8 cellular contexts compared by ENCODE assay signal in the genomic region with DNA sequence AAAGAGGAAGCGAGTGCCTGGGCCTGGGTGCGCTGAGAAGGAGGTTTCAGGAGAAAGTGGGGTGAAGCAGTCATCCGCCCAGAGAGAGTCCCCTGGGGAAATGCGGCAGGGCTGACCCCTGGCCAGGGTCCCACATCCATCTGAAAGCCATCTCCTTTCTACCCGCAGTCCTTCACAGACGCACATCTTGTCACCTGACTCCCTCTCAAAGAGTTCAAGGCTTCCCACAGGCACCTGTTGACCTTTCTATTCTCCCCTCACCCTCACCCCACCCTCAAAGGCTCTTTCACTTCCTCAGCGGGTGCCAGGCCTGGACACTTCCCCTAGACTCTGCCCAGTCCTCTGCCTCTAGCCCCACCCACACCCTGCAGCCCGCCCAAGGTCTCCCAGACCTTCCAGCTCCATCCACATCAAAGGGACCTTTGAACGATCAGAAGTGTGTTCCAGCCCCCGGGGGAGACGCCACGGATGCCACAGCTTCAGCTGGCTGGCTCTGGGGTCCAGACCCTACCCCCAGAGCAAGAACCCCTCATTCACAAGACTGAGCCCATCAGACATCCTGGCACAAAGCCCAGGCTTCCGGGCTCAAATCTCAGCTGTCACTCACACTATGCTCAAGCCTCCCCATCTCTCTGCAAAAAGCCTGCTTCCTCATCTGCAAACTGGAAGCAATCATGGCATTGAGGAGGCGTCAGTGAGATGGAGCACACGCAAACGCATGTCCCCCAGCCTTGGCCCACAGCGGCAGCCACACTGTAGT. TPM values are rescaled to one million over a fixed set of nuclear protein-coding genes. Genes with fewer than 3 reads are reported as not detected.
DNase-seq lines count a peak whose midpoint lies in the region; ATAC-seq and TF ChIP-seq lines count a peak whose summit lies in the region.

No MANE protein-coding gene starts in this region.

- H3K4me2 ChIP-seq in KMS-11, result peak overlapping the region; percentile 81

- intact Hi-C loops in left cardiac atrium (cut with DNase I), result no loop called here

- no peak overlapping the region for H3K27ac ChIP-seq in KMS-11
- peak overlapping the region; percentile 77 for H3K27ac ChIP-seq in subcutaneous abdominal adipose tissue (ENCODE audit: low read depth, low read length)

- DNase-seq in activated T-helper 1 cell treated with Interleukin-2 at 50 U/mL for 16 hours (ENCODE audit: low read depth) (peak; percentile 18), left cardiac atrium (peak; percentile 71), NCI-H748 treated with DMSO at 0.1 percent for 48 hours (lab: John Stamatoyannopoulos, UW) (no peak), 8988T (no peak)

- H3K4me3 ChIP-seq in KMS-11 (IDR thresholded peaks at IDR 0.05; ENCODE audit: insufficient read depth, low read depth, low read length) (no peak overlapping the region), subcutaneous abdominal adipose tissue (ENCODE audit: low read depth in 1 of 5, low read length in 5 of 5) (peak overlapping the region; percentile 69 to 92 (median 87))

- TF ChIP-seq CTCF in KMS-11 (conservative IDR thresholded peaks at IDR 0.05; ENCODE audit: low read depth, low read length), result no peak

- no peaks in the 10 kb centered on the region for H4K20me1 ChIP-seq in KMS-11 (ENCODE audit: insufficient read depth)

- peaks cover 29% of the 10 kb centered on the region for H3K4me1 ChIP-seq in KMS-11 (ENCODE audit: low read depth, poor library complexity, severe bottlenecking)
- H3K4me1 ChIP-seq in subcutaneous abdominal adipose tissue (ENCODE audit: control insufficient read depth in 5 of 5, insufficient read depth in 5 of 5, low read length in 5 of 5), result peaks cover 11 to 74% (median 59%) of the 10 kb centered on the region in 5 donors

- H3K9ac ChIP-seq in KMS-11, result no peak overlapping the region
- peak overlapping the region; percentile 77 to 98 (median 95) for H3K9ac ChIP-seq in subcutaneous abdominal adipose tissue (ENCODE audit: low read length in 5 of 5)

- H3K27me3 ChIP-seq in KMS-11 (ENCODE audit: insufficient read depth, low read depth) (peaks cover 16% of the 10 kb centered on the region; the same call in 1 of the 2 replicates), subcutaneous abdominal adipose tissue (ENCODE audit: control insufficient read depth in 5 of 5, insufficient read depth in 4 of 5, low read length in 5 of 5) (no peaks in the 10 kb centered on the region)

- peak overlapping the region; percentile 29; the same call in 1 of the 2 replicates for H2AFZ ChIP-seq in KMS-11 (ENCODE audit: low read depth)

- no peaks in the 10 kb centered on the region for H3K9me3 ChIP-seq in subcutaneous abdominal adipose tissue (ENCODE audit: control insufficient read depth in 5 of 5, low read length in 5 of 5)

- H3K36me3 ChIP-seq in KMS-11 (ENCODE audit: insufficient read depth) (no peaks in the 10 kb centered on the region), subcutaneous abdominal adipose tissue (ENCODE audit: control insufficient read depth in 5 of 5, insufficient read depth in 5 of 5, low read length in 5 of 5) (peaks cover 0 to 43% (median 32%) of the 10 kb centered on the region in 5 donors)

- H3K79me2 ChIP-seq in KMS-11 (ENCODE audit: insufficient read depth, low read depth), result no peaks in the 10 kb centered on the region

- peak; percentile 32 for ATAC-seq in GM18499 (IDR thresholded peaks at IDR 0.05; ENCODE audit: insufficient read depth, unreplicated experiment)
- ATAC-seq in GM21723 (IDR thresholded peaks at IDR 0.05; ENCODE audit: unreplicated experiment), result peak; percentile 54
- ATAC-seq in left cardiac atrium, result peak; percentile 20 to 50

RNA-seq across cellular contexts. Expression of a gene that starts 2.1 kb away (rescaled TPM):
- 100 to 1,000 TPM; 166 to 174 TPM for total RNA-seq in left cardiac atrium

RNA-seq across cellular contexts. Expression of a gene that starts 14.3 kb away (rescaled TPM):
- total RNA-seq in left cardiac atrium, result under 1 TPM; 0.15 to 0.37 TPM

RNA-seq across cellular contexts. Expression of a gene that starts 23.9 kb away (rescaled TPM):
- 10 to 100 TPM; 28.7 to 34.1 TPM for total RNA-seq in left cardiac atrium

RNA-seq across cellular contexts. Expression of a gene that starts 27.2 kb away (rescaled TPM):
- total RNA-seq in left cardiac atrium, result 100 to 1,000 TPM; 122 to 125 TPM

RNA-seq across cellular contexts. Expression of a gene that starts 37.6 kb away (rescaled TPM):
- 10 to 100 TPM; 39.9 to 58.4 TPM for total RNA-seq in left cardiac atrium

Comparison
In these comparisons a context has a peak if more than half of its experiments do, and no peak if none do; other contexts are left out.
1. DNase-seq: peak in activated T-helper 1 cell treated with Interleukin-2 at 50 U/mL for 16 hours (single experiment) and left cardiac atrium (single experiment); none in NCI-H748 treated with DMSO at 0.1 percent for 48 hours (single experiment) and 8988T (single experiment).
2. Peak in every context shown above with its lines, with median percentiles within 50 percentile points of each other: ATAC-seq.